9 cellular contexts compared by ENCODE assay signal in genomic region chr15:75693501-75694240, GRCh38. TPM values are rescaled to one million over a fixed set of nuclear protein-coding genes. Genes with fewer than 3 reads are reported as not detected.
DNase-seq lines count a peak whose midpoint lies in the region; ATAC-seq and TF ChIP-seq lines count a peak whose summit lies in the region.
"Had no signal": no experiment of that assay in that cellular context is flagged by ENCODE, and none has a peak within 500 bp of the region (broad histone marks: within the 10 kb centered on the region; RNA-seq: fewer than 3 reads in every experiment).

No MANE protein-coding gene starts in this region.

- H3K27ac ChIP-seq in ascending aorta (peak overlapping the region; percentile 73 to 97), tibial artery (peak overlapping the region; percentile 93 to 96)

- no peak for ATAC-seq in activated naive CD8-positive, alpha-beta T cell treated with anti-CD3 and anti-CD28 coated beads, Interleukin-2, amount 10 ng/mL, durations not matched to agents 7 days and 5 days (ENCODE audit: low read depth)
- no peak for ATAC-seq in HG02973 (IDR thresholded peaks at IDR 0.05; ENCODE audit: unreplicated experiment)

- no peaks in the 10 kb centered on the region for H3K27me3 ChIP-seq in ascending aorta
- H3K27me3 ChIP-seq in tibial artery: no peaks in the 10 kb centered on the region

- H3K4me1 Mint-ChIP-seq in activated naive CD8-positive, alpha-beta T cell treated with anti-CD3 and anti-CD28 coated beads, Interleukin-2, amount 10 ng/mL, durations not matched to agents 7 days and 5 days: peaks cover 14% of the 10 kb centered on the region
- H3K4me1 Mint-ChIP-seq in activated naive CD8-positive, alpha-beta T cell treated with anti-CD3 and anti-CD28 coated beads for 36 hours: peaks cover 14% of the 10 kb centered on the region

- no peaks in the 10 kb centered on the region for H3K36me3 Mint-ChIP-seq in activated naive CD8-positive, alpha-beta T cell treated with anti-CD3 and anti-CD28 coated beads, Interleukin-2, amount 10 ng/mL, durations not matched to agents 7 days and 5 days
- H3K36me3 Mint-ChIP-seq in activated naive CD8-positive, alpha-beta T cell treated with anti-CD3 and anti-CD28 coated beads for 36 hours: no peaks in the 10 kb centered on the region
- H3K36me3 Mint-ChIP-seq: type B pancreatic cell had no signal

- no peak for DNase-seq in activated naive CD8-positive, alpha-beta T cell treated with anti-CD3 and anti-CD28 coated beads, Interleukin-2, amount 10 ng/mL, durations not matched to agents 7 days and 5 days
- DNase-seq in activated naive CD8-positive, alpha-beta T cell treated with anti-CD3 and anti-CD28 coated beads for 36 hours: no peak
- DNase-seq in ascending aorta (ENCODE audit: low spot score in 2 of 2) (no peak), hepatic stellate cell (ENCODE audit: low spot score) (peak; percentile 83), tibial artery (no peak), kidney glomerular epithelial cell (lab: John Stamatoyannopoulos, UW) (no peak)
- DNase-seq in activated CD4-positive, alpha-beta T cell treated with anti-CD3 and anti-CD28 coated beads, Interleukin-2, amount 50 U/mL, for 4 hours: no peak

- H3K27me3 Mint-ChIP-seq in activated naive CD8-positive, alpha-beta T cell treated with anti-CD3 and anti-CD28 coated beads, Interleukin-2, amount 10 ng/mL, durations not matched to agents 7 days and 5 days: peaks cover 9% of the 10 kb centered on the region
- H3K27me3 Mint-ChIP-seq in activated naive CD8-positive, alpha-beta T cell treated with anti-CD3 and anti-CD28 coated beads for 36 hours: peaks cover 7% of the 10 kb centered on the region

- H3K9me3 ChIP-seq in ascending aorta: no peaks in the 10 kb centered on the region
- H3K9me3 ChIP-seq in tibial artery: no peaks in the 10 kb centered on the region

- H3K9me3 Mint-ChIP-seq in activated naive CD8-positive, alpha-beta T cell treated with anti-CD3 and anti-CD28 coated beads, Interleukin-2, amount 10 ng/mL, durations not matched to agents 7 days and 5 days: no peaks in the 10 kb centered on the region
- no peaks in the 10 kb centered on the region for H3K9me3 Mint-ChIP-seq in activated naive CD8-positive, alpha-beta T cell treated with anti-CD3 and anti-CD28 coated beads for 36 hours
- H3K9me3 Mint-ChIP-seq: type B pancreatic cell had no signal

- H3K4me3 Mint-ChIP-seq in activated naive CD8-positive, alpha-beta T cell treated with anti-CD3 and anti-CD28 coated beads, Interleukin-2, amount 10 ng/mL, durations not matched to agents 7 days and 5 days: no peak overlapping the region
- no peak overlapping the region for H3K4me3 Mint-ChIP-seq in activated naive CD8-positive, alpha-beta T cell treated with anti-CD3 and anti-CD28 coated beads for 36 hours
- H3K4me3 Mint-ChIP-seq: type B pancreatic cell had no signal

- POLR2A ChIA-PET in activated naive CD8-positive, alpha-beta T cell treated with anti-CD3 and anti-CD28 coated beads, Interleukin-2, amount 10 ng/mL, durations not matched to agents 7 days and 5 days (lab: Charles Lee): no interaction called here

- H3K4me1 ChIP-seq in ascending aorta (peaks cover 39 to 52% of the 10 kb centered on the region in 2 donors), tibial artery (peaks cover 0 to 66% (median 57%) of the 10 kb centered on the region in 4 donors)

- H3K36me3 ChIP-seq in ascending aorta (peaks cover 38 to 46% of the 10 kb centered on the region in 2 donors), tibial artery (peaks cover 42 to 48% (median 45%) of the 10 kb centered on the region in 3 donors)

- peak overlapping the region in 1 of 2 donors; percentile 1 for H3K4me3 ChIP-seq in ascending aorta
- no peak overlapping the region for H3K4me3 ChIP-seq in tibial artery

- H3K27ac Mint-ChIP-seq in activated naive CD8-positive, alpha-beta T cell treated with anti-CD3 and anti-CD28 coated beads, Interleukin-2, amount 10 ng/mL, durations not matched to agents 7 days and 5 days: peak overlapping the region; percentile 24
- no peak overlapping the region for H3K27ac Mint-ChIP-seq in activated naive CD8-positive, alpha-beta T cell treated with anti-CD3 and anti-CD28 coated beads for 36 hours
- H3K27ac Mint-ChIP-seq: type B pancreatic cell had no signal

- no peak for TF ChIP-seq CTCF in ascending aorta (IDR thresholded peaks at IDR 0.05)
- TF ChIP-seq CTCF in tibial artery (IDR thresholded peaks at IDR 0.05): no peak

- intact Hi-C loops in ascending aorta (cut with DNase I): loop anchor here (2.0 kb wide), 1 partner anchor 29 kb away; no protein-coding TSS in a partner anchor
- intact Hi-C loops in tibial artery (cut with DNase I; ENCODE audit: low total_unique reads): no loop called here

RNA-seq across cellular contexts. Expression of gene CSPG4, which starts 19.0 kb away (rescaled TPM):
- total RNA-seq in activated naive CD8-positive, alpha-beta T cell treated with anti-CD3 and anti-CD28 coated beads, Interleukin-2, amount 10 ng/mL, durations not matched to agents 7 days and 5 days: not detected
- total RNA-seq in activated naive CD8-positive, alpha-beta T cell treated with anti-CD3 and anti-CD28 coated beads for 36 hours: not detected
- total RNA-seq in ascending aorta: 258 TPM

RNA-seq across cellular contexts. Expression of gene SNX33, which starts 46.0 kb away (rescaled TPM):
- total RNA-seq in activated naive CD8-positive, alpha-beta T cell treated with anti-CD3 and anti-CD28 coated beads, Interleukin-2, amount 10 ng/mL, durations not matched to agents 7 days and 5 days: 1 to 10 TPM; 2.1 to 2.6 TPM
- total RNA-seq in activated naive CD8-positive, alpha-beta T cell treated with anti-CD3 and anti-CD28 coated beads for 36 hours: 1 to 10 TPM; 2.6 to 3.3 TPM
- total RNA-seq in ascending aorta: 53.5 TPM

RNA-seq across cellular contexts. Expression of gene IMP3, which starts 53.6 kb away (rescaled TPM):
- total RNA-seq in activated naive CD8-positive, alpha-beta T cell treated with anti-CD3 and anti-CD28 coated beads, Interleukin-2, amount 10 ng/mL, durations not matched to agents 7 days and 5 days: 10 to 100 TPM; 85.3 to 87.1 TPM
- 100 to 1,000 TPM; 132 to 134 TPM for total RNA-seq in activated naive CD8-positive, alpha-beta T cell treated with anti-CD3 and anti-CD28 coated beads for 36 hours
- total RNA-seq in ascending aorta: 159 TPM

Comparison
In these comparisons a context has a peak if more than half of its experiments do, and no peak if none do; other contexts are left out.
1. RNA of gene CSPG4, which starts 19.0 kb away (total RNA-seq): 258 TPM in ascending aorta (single experiment); not detected in activated naive CD8-positive, alpha-beta T cell treated with anti-CD3 and anti-CD28 coated beads, Interleukin-2, amount 10 ng/mL, durations not matched to agents 7 days and 5 days and not detected in activated naive CD8-positive, alpha-beta T cell treated with anti-CD3 and anti-CD28 coated beads for 36 hours; every median in the first group is over 100 times any median in the second.
2. RNA of gene SNX33, which starts 46.0 kb away (total RNA-seq): 53.5 TPM in ascending aorta (single experiment); 2.6 to 3.3 TPM in activated naive CD8-positive, alpha-beta T cell treated with anti-CD3 and anti-CD28 coated beads for 36 hours and 2.1 to 2.6 TPM in activated naive CD8-positive, alpha-beta T cell treated with anti-CD3 and anti-CD28 coated beads, Interleukin-2, amount 10 ng/mL, durations not matched to agents 7 days and 5 days; every median in the first group is over 10 times any median in the second.